Comparison of ENCODE assay signal across 17 cellular contexts in genomic region chr2:238256111-238256510, GRCh38.
"Had no signal": no experiment of that assay in that cellular context is flagged by ENCODE, and none has a peak within 500 bp of the region (broad histone marks: within the 10 kb centered on the region; RNA-seq: fewer than 3 reads in every experiment).

No MANE protein-coding gene starts in this region.

- H3K4me3 Mint-ChIP-seq: activated CD4-positive, alpha-beta T cell treated with anti-CD3 and anti-CD28 coated beads, Interleukin-2, amount 10 ng/mL, durations not matched to agents 24 days and 14 days; activated CD8-positive, alpha-beta T cell treated with anti-CD3 and anti-CD28 coated beads for 36 hours; activated naive CD4-positive, alpha-beta T cell treated with anti-CD3 and anti-CD28 coated beads, Interleukin-2, amount 50 U/mL, for 24 hours; activated T-cell treated with anti-CD3 and anti-CD28 coated beads, Interleukin-2, amount 50 U/mL, for 4 hours; activated T-helper 17 cell treated with anti-CD3 and anti-CD28 coated beads, Interleukin-2, amount 50 U/mL, for 72 hours; nephron progenitor cell; stimulated activated effector memory CD8-positive, alpha-beta T cell treated with anti-CD3 and anti-CD28 coated beads, Interleukin-12 subunit alpha, Interleukin-12 subunit beta, amount 100 ng/mL, for 72 hours; stimulated activated naive CD8-positive, alpha-beta T cell treated with anti-CD3 and anti-CD28 coated beads, Interleukin-15, Interleukin-2, amounts not matched to agents 100 ng/mL and 50 ng/mL, for 24 hours; T-helper 17 cell had no signal

- H3K4me1 Mint-ChIP-seq: activated naive CD4-positive, alpha-beta T cell treated with anti-CD3 and anti-CD28 coated beads, Interleukin-2, amount 50 U/mL, for 24 hours; activated T-helper 17 cell treated with anti-CD3 and anti-CD28 coated beads, Interleukin-2, amount 50 U/mL, for 72 hours; stimulated activated effector memory CD8-positive, alpha-beta T cell treated with anti-CD3 and anti-CD28 coated beads, Interleukin-12 subunit alpha, Interleukin-12 subunit beta, amount 100 ng/mL, for 72 hours; T-helper 17 cell had no signal

- H3K9me3 ChIP-seq: gastrocnemius medialis, mucosa of descending colon, thoracic aorta had no signal

- DNase-seq: hippocampal formation had no signal

- H3K27me3 Mint-ChIP-seq: activated CD4-positive, alpha-beta T cell treated with anti-CD3 and anti-CD28 coated beads, Interleukin-2, amount 10 ng/mL, durations not matched to agents 24 days and 14 days; activated CD8-positive, alpha-beta T cell treated with anti-CD3 and anti-CD28 coated beads for 36 hours; activated naive CD4-positive, alpha-beta T cell treated with anti-CD3 and anti-CD28 coated beads, Interleukin-2, amount 50 U/mL, for 24 hours; activated T-helper 17 cell treated with anti-CD3 and anti-CD28 coated beads, Interleukin-2, amount 50 U/mL, for 72 hours; stimulated activated naive CD8-positive, alpha-beta T cell treated with anti-CD3 and anti-CD28 coated beads, Interleukin-15, Interleukin-2, amounts not matched to agents 100 ng/mL and 50 ng/mL, for 24 hours; T-helper 17 cell had no signal

- H3K9me3 Mint-ChIP-seq: activated CD4-positive, alpha-beta T cell treated with anti-CD3 and anti-CD28 coated beads, Interleukin-2, amount 10 ng/mL, durations not matched to agents 24 days and 14 days; activated CD8-positive, alpha-beta T cell treated with anti-CD3 and anti-CD28 coated beads for 36 hours; activated naive CD4-positive, alpha-beta T cell treated with anti-CD3 and anti-CD28 coated beads, Interleukin-2, amount 50 U/mL, for 24 hours; activated T-cell treated with anti-CD3 and anti-CD28 coated beads, Interleukin-2, amount 50 U/mL, for 4 hours; activated T-helper 17 cell treated with anti-CD3 and anti-CD28 coated beads, Interleukin-2, amount 50 U/mL, for 72 hours; nephron progenitor cell; stimulated activated effector memory CD8-positive, alpha-beta T cell treated with anti-CD3 and anti-CD28 coated beads, Interleukin-12 subunit alpha, Interleukin-12 subunit beta, amount 100 ng/mL, for 72 hours; stimulated activated naive CD8-positive, alpha-beta T cell treated with anti-CD3 and anti-CD28 coated beads, Interleukin-15, Interleukin-2, amounts not matched to agents 100 ng/mL and 50 ng/mL, for 24 hours had no signal

- FAIRE-seq: urothelium cell line had no signal

- H3K27ac Mint-ChIP-seq: activated CD4-positive, alpha-beta T cell treated with anti-CD3 and anti-CD28 coated beads, Interleukin-2, amount 10 ng/mL, durations not matched to agents 24 days and 14 days; activated CD8-positive, alpha-beta T cell treated with anti-CD3 and anti-CD28 coated beads for 36 hours; activated T-helper 17 cell treated with anti-CD3 and anti-CD28 coated beads, Interleukin-2, amount 50 U/mL, for 72 hours; nephron progenitor cell; stimulated activated effector memory CD8-positive, alpha-beta T cell treated with anti-CD3 and anti-CD28 coated beads, Interleukin-12 subunit alpha, Interleukin-12 subunit beta, amount 100 ng/mL, for 72 hours; stimulated activated naive CD8-positive, alpha-beta T cell treated with anti-CD3 and anti-CD28 coated beads, Interleukin-15, Interleukin-2, amounts not matched to agents 100 ng/mL and 50 ng/mL, for 24 hours had no signal

- H3K27ac ChIP-seq: coronary artery, thoracic aorta had no signal

- H3K27me3 ChIP-seq: dorsolateral prefrontal cortex, gastrocnemius medialis had no signal

- H3K4me3 ChIP-seq: coronary artery, dorsolateral prefrontal cortex, gastrocnemius medialis, lung, mucosa of descending colon, thoracic aorta had no signal
